In genomic region chr22:42805016-42805997, GRCh38 we compare ENCODE assay signal across 1 cellular context.
TF ChIP-seq lines count a peak whose summit lies in the region.

No MANE protein-coding gene starts in this region.

TF ChIP-seq in HepG2, 621 proteins besides CTCF, POLR2A, EP300 and RAD21 (continued from another document and continues in another):
- TF ChIP-seq, protein P1, sequence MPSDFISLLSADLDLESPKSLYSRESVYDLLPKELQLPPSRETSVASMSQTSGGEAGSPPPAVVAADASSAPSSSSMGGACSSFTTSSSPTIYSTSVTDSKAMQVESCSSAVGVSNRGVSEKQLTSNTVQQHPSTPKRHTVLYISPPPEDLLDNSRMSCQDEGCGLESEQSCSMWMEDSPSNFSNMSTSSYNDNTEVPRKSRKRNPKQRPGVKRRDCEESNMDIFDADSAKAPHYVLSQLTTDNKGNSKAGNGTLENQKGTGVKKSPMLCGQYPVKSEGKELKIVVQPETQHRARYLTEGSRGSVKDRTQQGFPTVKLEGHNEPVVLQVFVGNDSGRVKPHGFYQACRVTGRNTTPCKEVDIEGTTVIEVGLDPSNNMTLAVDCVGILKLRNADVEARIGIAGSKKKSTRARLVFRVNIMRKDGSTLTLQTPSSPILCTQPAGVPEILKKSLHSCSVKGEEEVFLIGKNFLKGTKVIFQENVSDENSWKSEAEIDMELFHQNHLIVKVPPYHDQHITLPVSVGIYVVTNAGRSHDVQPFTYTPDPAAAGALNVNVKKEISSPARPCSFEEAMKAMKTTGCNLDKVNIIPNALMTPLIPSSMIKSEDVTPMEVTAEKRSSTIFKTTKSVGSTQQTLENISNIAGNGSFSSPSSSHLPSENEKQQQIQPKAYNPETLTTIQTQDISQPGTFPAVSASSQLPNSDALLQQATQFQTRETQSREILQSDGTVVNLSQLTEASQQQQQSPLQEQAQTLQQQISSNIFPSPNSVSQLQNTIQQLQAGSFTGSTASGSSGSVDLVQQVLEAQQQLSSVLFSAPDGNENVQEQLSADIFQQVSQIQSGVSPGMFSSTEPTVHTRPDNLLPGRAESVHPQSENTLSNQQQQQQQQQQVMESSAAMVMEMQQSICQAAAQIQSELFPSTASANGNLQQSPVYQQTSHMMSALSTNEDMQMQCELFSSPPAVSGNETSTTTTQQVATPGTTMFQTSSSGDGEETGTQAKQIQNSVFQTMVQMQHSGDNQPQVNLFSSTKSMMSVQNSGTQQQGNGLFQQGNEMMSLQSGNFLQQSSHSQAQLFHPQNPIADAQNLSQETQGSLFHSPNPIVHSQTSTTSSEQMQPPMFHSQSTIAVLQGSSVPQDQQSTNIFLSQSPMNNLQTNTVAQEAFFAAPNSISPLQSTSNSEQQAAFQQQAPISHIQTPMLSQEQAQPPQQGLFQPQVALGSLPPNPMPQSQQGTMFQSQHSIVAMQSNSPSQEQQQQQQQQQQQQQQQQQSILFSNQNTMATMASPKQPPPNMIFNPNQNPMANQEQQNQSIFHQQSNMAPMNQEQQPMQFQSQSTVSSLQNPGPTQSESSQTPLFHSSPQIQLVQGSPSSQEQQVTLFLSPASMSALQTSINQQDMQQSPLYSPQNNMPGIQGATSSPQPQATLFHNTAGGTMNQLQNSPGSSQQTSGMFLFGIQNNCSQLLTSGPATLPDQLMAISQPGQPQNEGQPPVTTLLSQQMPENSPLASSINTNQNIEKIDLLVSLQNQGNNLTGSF (CRISPR knock-in tag; IDR thresholded peaks at IDR 0.05): no peak
- TF ChIP-seq FOXA3 (CRISPR knock-in tag; IDR thresholded peaks at IDR 0.05) (peak; percentile 89), ZNF775 (CRISPR knock-in tag; IDR thresholded peaks at IDR 0.05; ENCODE audit: borderline replicate concordance) (0 out of 2 replicates have a peak, but pooled peaks have one; percentile 44), CEBPB (IDR thresholded peaks at IDR 0.05; ENCODE audit: borderline replicate concordance, low read depth, low read length) (no peak), ZNF816 (CRISPR knock-in tag; IDR thresholded peaks at IDR 0.05; ENCODE audit: borderline replicate concordance) (no peak), HOXD1 (CRISPR knock-in tag; IDR thresholded peaks at IDR 0.05) (no peak), ZNF766 (CRISPR knock-in tag; IDR thresholded peaks at IDR 0.05; ENCODE audit: borderline replicate concordance) (no peak), RFXAP (CRISPR knock-in tag; IDR thresholded peaks at IDR 0.05; ENCODE audit: borderline replicate concordance) (0 out of 2 replicates have a peak, but pooled peaks have one; percentile 57), RAD51 (IDR thresholded peaks at IDR 0.05; ENCODE audit: borderline replicate concordance) (no peak), ZNF446 (CRISPR knock-in tag; IDR thresholded peaks at IDR 0.05) (no peak), ZNF337 (CRISPR knock-in tag; IDR thresholded peaks at IDR 0.05; ENCODE audit: borderline replicate concordance, low read depth) (no peak), ZNF781 (CRISPR knock-in tag; IDR thresholded peaks at IDR 0.05; ENCODE audit: borderline replicate concordance, not compliant biosample characterization) (peak; percentile 53), ZNF550 (CRISPR knock-in tag; IDR thresholded peaks at IDR 0.05; ENCODE audit: borderline replicate concordance) (no peak), HNRNPK (IDR thresholded peaks at IDR 0.05; ENCODE audit: low read depth, low read length, poor library complexity, severe bottlenecking) (no peak), ZNF34 (CRISPR knock-in tag; IDR thresholded peaks at IDR 0.05; ENCODE audit: borderline replicate concordance) (0 out of 2 replicates have a peak, but pooled peaks have one; percentile 46), TRAFD1 (CRISPR knock-in tag; IDR thresholded peaks at IDR 0.05; ENCODE audit: borderline replicate concordance) (no peak), ZNF235 (CRISPR knock-in tag; IDR thresholded peaks at IDR 0.05; ENCODE audit: borderline replicate concordance) (no peak), NFIB (CRISPR knock-in tag; IDR thresholded peaks at IDR 0.05; ENCODE audit: borderline replicate concordance) (no peak), TFDP1 (CRISPR knock-in tag; IDR thresholded peaks at IDR 0.05; ENCODE audit: borderline replicate concordance) (no peak), ZNF691 (CRISPR knock-in tag; IDR thresholded peaks at IDR 0.05; ENCODE audit: borderline replicate concordance, low read depth) (0 out of 2 replicates have a peak, but pooled peaks have one; percentile 70), THAP8 (CRISPR knock-in tag; IDR thresholded peaks at IDR 0.05; ENCODE audit: borderline replicate concordance) (no peak), KAT2B (IDR thresholded peaks at IDR 0.05; ENCODE audit: borderline replicate concordance, low read depth, low read length) (no peak), MAFF (IDR thresholded peaks at IDR 0.05; ENCODE audit: low read depth, low read length) (peak; percentile 98), TMF1 (CRISPR knock-in tag; IDR thresholded peaks at IDR 0.05; ENCODE audit: low read depth) (no peak), RORA (CRISPR knock-in tag; IDR thresholded peaks at IDR 0.05) (no peak), PBX2 (CRISPR knock-in tag; IDR thresholded peaks at IDR 0.05) (no peak), ZFP36L1 (CRISPR knock-in tag; IDR thresholded peaks at IDR 0.05) (no peak), MED1 (CRISPR knock-in tag; IDR thresholded peaks at IDR 0.05) (peak; percentile 85), SCMH1 (CRISPR knock-in tag; IDR thresholded peaks at IDR 0.05; ENCODE audit: borderline replicate concordance) (no peak), PTBP1 (IDR thresholded peaks at IDR 0.05; ENCODE audit: low read depth, low read length, poor library complexity, severe bottlenecking) (no peak), TBL1XR1 (IDR thresholded peaks at IDR 0.05; ENCODE audit: borderline replicate concordance, low read length, partially characterized antibody) (no peak), ZMYM4 (CRISPR knock-in tag; IDR thresholded peaks at IDR 0.05) (peak; percentile 24; the same call in 1 of the 2 replicates), BCL3 (CRISPR knock-in tag; IDR thresholded peaks at IDR 0.05) (0 out of 2 replicates have a peak, but pooled peaks have one; percentile 1), ZNF343 (CRISPR knock-in tag; IDR thresholded peaks at IDR 0.05) (no peak), SIN3B (IDR thresholded peaks at IDR 0.05; ENCODE audit: low read length) (no peak), ZKSCAN5 (CRISPR knock-in tag; IDR thresholded peaks at IDR 0.05) (no peak), AKAP8 (CRISPR knock-in tag; IDR thresholded peaks at IDR 0.05) (peak; percentile 72; the same call in 1 of the 2 replicates), SETDB1 (CRISPR knock-in tag; IDR thresholded peaks at IDR 0.05; ENCODE audit: borderline replicate concordance) (no peak)
- TF ChIP-seq, protein P2, sequence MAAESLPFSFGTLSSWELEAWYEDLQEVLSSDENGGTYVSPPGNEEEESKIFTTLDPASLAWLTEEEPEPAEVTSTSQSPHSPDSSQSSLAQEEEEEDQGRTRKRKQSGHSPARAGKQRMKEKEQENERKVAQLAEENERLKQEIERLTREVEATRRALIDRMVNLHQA (CRISPR knock-in tag; IDR thresholded peaks at IDR 0.05): no peak
- TF ChIP-seq, protein P3, sequence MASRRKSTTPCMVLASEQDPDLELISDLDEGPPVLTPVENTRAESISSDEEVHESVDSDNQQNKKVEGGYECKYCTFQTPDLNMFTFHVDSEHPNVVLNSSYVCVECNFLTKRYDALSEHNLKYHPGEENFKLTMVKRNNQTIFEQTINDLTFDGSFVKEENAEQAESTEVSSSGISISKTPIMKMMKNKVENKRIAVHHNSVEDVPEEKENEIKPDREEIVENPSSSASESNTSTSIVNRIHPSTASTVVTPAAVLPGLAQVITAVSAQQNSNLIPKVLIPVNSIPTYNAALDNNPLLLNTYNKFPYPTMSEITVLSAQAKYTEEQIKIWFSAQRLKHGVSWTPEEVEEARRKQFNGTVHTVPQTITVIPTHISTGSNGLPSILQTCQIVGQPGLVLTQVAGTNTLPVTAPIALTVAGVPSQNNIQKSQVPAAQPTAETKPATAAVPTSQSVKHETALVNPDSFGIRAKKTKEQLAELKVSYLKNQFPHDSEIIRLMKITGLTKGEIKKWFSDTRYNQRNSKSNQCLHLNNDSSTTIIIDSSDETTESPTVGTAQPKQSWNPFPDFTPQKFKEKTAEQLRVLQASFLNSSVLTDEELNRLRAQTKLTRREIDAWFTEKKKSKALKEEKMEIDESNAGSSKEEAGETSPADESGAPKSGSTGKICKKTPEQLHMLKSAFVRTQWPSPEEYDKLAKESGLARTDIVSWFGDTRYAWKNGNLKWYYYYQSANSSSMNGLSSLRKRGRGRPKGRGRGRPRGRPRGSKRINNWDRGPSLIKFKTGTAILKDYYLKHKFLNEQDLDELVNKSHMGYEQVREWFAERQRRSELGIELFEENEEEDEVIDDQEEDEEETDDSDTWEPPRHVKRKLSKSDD (CRISPR knock-in tag; IDR thresholded peaks at IDR 0.05; ENCODE audit: low read depth): no peak
- TF ChIP-seq, protein P4, sequence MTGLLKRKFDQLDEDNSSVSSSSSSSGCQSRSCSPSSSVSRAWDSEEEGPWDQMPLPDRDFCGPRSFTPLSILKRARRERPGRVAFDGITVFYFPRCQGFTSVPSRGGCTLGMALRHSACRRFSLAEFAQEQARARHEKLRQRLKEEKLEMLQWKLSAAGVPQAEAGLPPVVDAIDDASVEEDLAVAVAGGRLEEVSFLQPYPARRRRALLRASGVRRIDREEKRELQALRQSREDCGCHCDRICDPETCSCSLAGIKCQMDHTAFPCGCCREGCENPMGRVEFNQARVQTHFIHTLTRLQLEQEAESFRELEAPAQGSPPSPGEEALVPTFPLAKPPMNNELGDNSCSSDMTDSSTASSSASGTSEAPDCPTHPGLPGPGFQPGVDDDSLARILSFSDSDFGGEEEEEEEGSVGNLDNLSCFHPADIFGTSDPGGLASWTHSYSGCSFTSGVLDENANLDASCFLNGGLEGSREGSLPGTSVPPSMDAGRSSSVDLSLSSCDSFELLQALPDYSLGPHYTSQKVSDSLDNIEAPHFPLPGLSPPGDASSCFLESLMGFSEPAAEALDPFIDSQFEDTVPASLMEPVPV (CRISPR knock-in tag; IDR thresholded peaks at IDR 0.05): no peak
- TF ChIP-seq, protein P5, sequence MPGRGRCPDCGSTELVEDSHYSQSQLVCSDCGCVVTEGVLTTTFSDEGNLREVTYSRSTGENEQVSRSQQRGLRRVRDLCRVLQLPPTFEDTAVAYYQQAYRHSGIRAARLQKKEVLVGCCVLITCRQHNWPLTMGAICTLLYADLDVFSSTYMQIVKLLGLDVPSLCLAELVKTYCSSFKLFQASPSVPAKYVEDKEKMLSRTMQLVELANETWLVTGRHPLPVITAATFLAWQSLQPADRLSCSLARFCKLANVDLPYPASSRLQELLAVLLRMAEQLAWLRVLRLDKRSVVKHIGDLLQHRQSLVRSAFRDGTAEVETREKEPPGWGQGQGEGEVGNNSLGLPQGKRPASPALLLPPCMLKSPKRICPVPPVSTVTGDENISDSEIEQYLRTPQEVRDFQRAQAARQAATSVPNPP (CRISPR knock-in tag; IDR thresholded peaks at IDR 0.05): no peak
